33 cellular contexts compared by ENCODE assay signal in the genomic region with DNA sequence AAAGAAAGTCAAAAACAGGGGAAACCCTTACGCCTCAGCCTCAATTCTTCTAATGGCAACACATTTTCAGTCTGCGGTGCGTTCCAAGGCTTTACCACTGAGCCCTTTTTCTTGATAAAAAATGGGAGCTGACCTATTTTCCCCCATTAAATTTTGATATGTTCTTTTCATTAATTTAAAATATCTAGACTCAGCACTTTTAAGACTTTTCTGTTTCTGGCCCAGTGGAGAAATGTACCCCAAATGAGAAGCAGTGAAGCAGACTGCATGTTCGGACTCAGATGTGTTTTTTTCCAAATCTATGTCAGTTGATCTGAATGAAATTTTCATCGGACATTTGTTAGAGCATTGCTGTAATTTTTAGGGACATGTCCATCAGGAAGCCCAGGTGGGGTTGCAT.
"Had no signal": no experiment of that assay in that cellular context is flagged by ENCODE, and none has a peak within 500 bp of the region (broad histone marks: within the 10 kb centered on the region; RNA-seq: fewer than 3 reads in every experiment).

No MANE protein-coding gene starts in this region.

- H3K4me1 ChIP-seq: adrenal gland, ascending aorta, body of pancreas, breast epithelium had no signal

- ATAC-seq: activated naive CD4-positive, alpha-beta T cell treated with anti-CD3 and anti-CD28 coated beads, Interleukin-2, amount 50 U/mL, for 72 hours; activated naive CD8-positive, alpha-beta T cell treated with anti-CD3 and anti-CD28 coated beads, Interleukin-2, amount 50 U/mL, for 24 hours; activated T-cell treated with anti-CD3 and anti-CD28 coated beads, Interleukin-2, amount 50 U/mL, for 4 hours; activated T-cell treated with anti-CD3 and anti-CD28 coated beads, Interleukin-2, amount 50 U/mL, for 72 hours; activated T-helper 17 cell treated with anti-CD3 and anti-CD28 coated beads, Interleukin-2, amount 50 U/mL, for 72 hours; body of pancreas had no signal

- DNase-seq: activated effector memory CD4-positive, alpha-beta T cell treated with anti-CD3 and anti-CD28 coated beads, Interleukin-2, amount 50 U/mL, for 16 hours; activated effector memory CD4-positive, alpha-beta T cell treated with Interleukin-2 at 50 U/mL for 16 hours; activated gamma-delta T cell; activated gamma-delta T cell treated with Interleukin-2 at 50 U/mL for 16 hours; activated naive CD4-positive, alpha-beta T cell; activated naive CD4-positive, alpha-beta T cell treated with anti-CD3 and anti-CD28 coated beads for 36 hours; activated naive CD4-positive, alpha-beta T cell treated with anti-CD3 and anti-CD28 coated beads, Interleukin-2, amount 10 ng/mL, durations not matched to agents 7 days and 5 days; activated naive CD4-positive, alpha-beta T cell treated with anti-CD3 and anti-CD28 coated beads, Interleukin-2, amount 50 U/mL, for 16 hours; activated naive CD4-positive, alpha-beta T cell treated with Interleukin-2 at 50 U/mL for 16 hours; activated naive CD8-positive, alpha-beta T cell treated with anti-CD3 and anti-CD28 coated beads for 36 hours; activated naive CD8-positive, alpha-beta T cell treated with anti-CD3 and anti-CD28 coated beads, Interleukin-2, amount 10 ng/mL, durations not matched to agents 7 days and 5 days; activated naive CD8-positive, alpha-beta T cell treated with anti-CD3 and anti-CD28 coated beads, Interleukin-2, amount 50 U/mL, for 24 hours; activated T-cell treated with anti-CD3 and anti-CD28 coated beads, Interleukin-2, amount 50 U/mL, for 24 hours; activated T-cell treated with anti-CD3 and anti-CD28 coated beads, Interleukin-2, amount 50 U/mL, for 4 hours; activated T-cell treated with anti-CD3 and anti-CD28 coated beads, Interleukin-2, amount 50 U/mL, for 48 hours; activated T-cell treated with anti-CD3 and anti-CD28 coated beads, Interleukin-2, amount 50 U/mL, for 72 hours; adrenal gland; amniotic stem cell; amygdala; anterior cingulate cortex; aorta; body of pancreas; brain microvascular endothelial cell; caudate nucleus; central memory CD4-positive, alpha-beta T cell; cerebellar nuclear complex had no signal

- H3K9me3 ChIP-seq: adrenal gland, ascending aorta, body of pancreas, breast epithelium had no signal

- FAIRE-seq: astrocyte, bronchial epithelial cell had no signal

- H3K4me3 ChIP-seq: adrenal gland, ascending aorta, body of pancreas, breast epithelium, cardiac muscle cell had no signal

- H3K27ac ChIP-seq: adrenal gland, ascending aorta, body of pancreas, brain microvascular endothelial cell, breast epithelium, cardiac muscle cell had no signal

- H3K36me3 ChIP-seq: adrenal gland, ascending aorta, brain microvascular endothelial cell, breast epithelium, cardiac muscle cell had no signal

- H3K27me3 ChIP-seq: adrenal gland, ascending aorta, body of pancreas, brain microvascular endothelial cell, breast epithelium, cardiac muscle cell had no signal
